21 cellular contexts compared by ENCODE assay signal in the genomic region with DNA sequence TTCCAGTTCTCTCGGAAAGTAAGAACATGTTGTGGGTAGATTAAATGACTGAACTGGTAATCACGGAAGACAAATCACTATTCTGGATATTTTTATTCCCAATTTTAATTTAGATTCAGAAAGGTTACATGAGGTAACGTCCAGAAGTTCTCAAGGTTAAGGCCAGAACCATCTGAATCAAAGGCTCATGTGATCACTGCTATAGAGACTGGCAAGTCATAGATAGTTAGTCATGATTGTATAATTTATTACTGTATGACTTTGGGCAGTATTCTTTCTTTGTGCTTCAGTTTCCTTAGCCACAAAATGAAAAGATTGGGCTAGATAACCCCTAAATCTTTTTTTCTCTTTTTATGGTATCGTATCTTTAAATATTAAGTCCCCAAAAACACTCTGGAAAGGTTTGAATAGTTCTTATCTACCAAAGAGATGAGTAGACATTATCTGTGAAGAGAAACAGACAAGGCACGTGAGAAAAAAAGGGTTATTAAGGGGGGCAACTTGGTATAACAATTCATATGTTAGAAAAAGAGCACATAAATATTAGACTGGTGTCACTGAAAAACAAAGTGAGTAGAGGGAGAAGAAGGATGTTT.
DNase-seq lines count a peak whose midpoint lies in the region; ATAC-seq lines count a peak whose summit lies in the region.
"Had no signal": no experiment of that assay in that cellular context is flagged by ENCODE, and none has a peak within 500 bp of the region (broad histone marks: within the 10 kb centered on the region; RNA-seq: fewer than 3 reads in every experiment).

No MANE protein-coding gene starts in this region.

- no peak overlapping the region for H3K4me3 ChIP-seq in ACC112 (ENCODE audit: low read depth, low read length)
- H3K4me3 ChIP-seq in mesenchymal stem cell (ENCODE audit: insufficient read depth in 1 of 2, low read depth in 1 of 2, low read length in 2 of 2) = no peak overlapping the region
- H3K4me3 ChIP-seq: cardiac muscle cell, esophagus muscularis mucosa, neural progenitor cell had no signal

- no peak overlapping the region for H3K4ac ChIP-seq in mesenchymal stem cell (ENCODE audit: low read depth in 1 of 2, low read length in 2 of 2)

- H3K4me3 Mint-ChIP-seq in activated naive CD8-positive, alpha-beta T cell treated with anti-CD3 and anti-CD28 coated beads, Interleukin-2, amount 50 U/mL, for 24 hours = no peak overlapping the region
- H3K4me3 Mint-ChIP-seq in stimulated activated effector memory CD8-positive, alpha-beta T cell treated with anti-CD3 and anti-CD28 coated beads, Interleukin-12 subunit alpha, Interleukin-12 subunit beta, amount 100 ng/mL, for 72 hours = no peak overlapping the region
- H3K4me3 Mint-ChIP-seq: B cell; neural progenitor cell; T-helper 2 cell treated with Interferon-gamma antibody and Interleukin-4, amounts not matched to agents 5 μg/mL and 100 μg/mL, for 36 hours had no signal

- no peak overlapping the region for H2BK15ac ChIP-seq in mesenchymal stem cell (ENCODE audit: low read depth, poor library complexity, severe bottlenecking)

- H3K9me3 ChIP-seq in mesenchymal stem cell (ENCODE audit: control insufficient read depth, low read length) = no peaks in the 10 kb centered on the region
- H3K9me3 ChIP-seq: esophagus muscularis mucosa had no signal

- WGBS in mesenchymal stem cell = 53% methylated on average over 2 of the region's 5 CpGs

- H3K27ac ChIP-seq in ACC112 (ENCODE audit: low read depth, low read length) (peak overlapping the region; percentile 99), mesenchymal stem cell (ENCODE audit: low read length, poor library complexity, severe bottlenecking) (peak overlapping the region; percentile 31)
- H3K27ac ChIP-seq: cardiac muscle cell, esophagus muscularis mucosa, neural progenitor cell had no signal

- ATAC-seq in activated naive CD8-positive, alpha-beta T cell treated with anti-CD3 and anti-CD28 coated beads, Interleukin-2, amount 50 U/mL, for 24 hours = no peak
- no peak for ATAC-seq in stimulated activated effector memory CD8-positive, alpha-beta T cell treated with anti-CD3 and anti-CD28 coated beads, Interleukin-12 subunit alpha, Interleukin-12 subunit beta, amount 100 ng/mL, for 72 hours

- peak; percentile 64 for DNase-seq in HCEC 1CT
- DNase-seq in activated naive CD8-positive, alpha-beta T cell treated with anti-CD3 and anti-CD28 coated beads, Interleukin-2, amount 50 U/mL, for 24 hours = no peak
- DNase-seq in mesenchymal stem cell = peak; percentile 60
- DNase-seq in C1 segment of cervical spinal cord (lab: John Stamatoyannopoulos, UW) = no peak
- no peak for DNase-seq in nucleus accumbens (lab: John Stamatoyannopoulos, UW)
- no peak for DNase-seq in stimulated activated effector memory CD8-positive, alpha-beta T cell treated with anti-CD3 and anti-CD28 coated beads, Interleukin-12 subunit alpha, Interleukin-12 subunit beta, amount 100 ng/mL, for 72 hours (ENCODE audit: low spot score in 2 of 2)
- DNase-seq: activated CD4-positive, CD25-positive, alpha-beta regulatory T cell treated with anti-CD3 and anti-CD28 coated beads, Interleukin-2, amount 50 U/mL, for 72 hours; activated CD8-positive, alpha-beta memory T cell treated with anti-CD3 and anti-CD28 coated beads, Interleukin-2, amount 50 U/mL, for 4 hours; activated naive CD4-positive, alpha-beta T cell treated with anti-CD3 and anti-CD28 coated beads, Interleukin-2, amount 50 U/mL, for 16 hours; DMS153; kidney glomerular epithelial cell; mesendoderm; NCI-H2029; NCI-H446 treated with DMSO at 0.1 percent for 48 hours; SHP77 had no signal

- H3K18ac ChIP-seq in mesenchymal stem cell (ENCODE audit: low read depth in 1 of 2, low read length in 2 of 2) = no peak overlapping the region

- H3K36me3 ChIP-seq in ACC112 (ENCODE audit: insufficient read depth, low read length) (peaks cover 21% of the 10 kb centered on the region), mesenchymal stem cell (ENCODE audit: control insufficient read depth in 1 of 2, insufficient read depth in 2 of 2, low read depth in 1 of 2, low read length in 2 of 2) (peaks cover 0 to 12% of the 10 kb centered on the region in 2 experiments)
- H3K36me3 ChIP-seq: cardiac muscle cell, esophagus muscularis mucosa, neural progenitor cell had no signal

- H3K4me2 ChIP-seq in mesenchymal stem cell (ENCODE audit: low read length, poor library complexity, severe bottlenecking) = no peak overlapping the region
- H3K4me2 ChIP-seq: neural progenitor cell had no signal

- H3K36me3 Mint-ChIP-seq in activated naive CD8-positive, alpha-beta T cell treated with anti-CD3 and anti-CD28 coated beads, Interleukin-2, amount 50 U/mL, for 24 hours (ENCODE audit: low read depth) = peaks cover 23% of the 10 kb centered on the region
- no peaks in the 10 kb centered on the region for H3K36me3 Mint-ChIP-seq in stimulated activated effector memory CD8-positive, alpha-beta T cell treated with anti-CD3 and anti-CD28 coated beads, Interleukin-12 subunit alpha, Interleukin-12 subunit beta, amount 100 ng/mL, for 72 hours

- H2AK5ac ChIP-seq in mesenchymal stem cell (ENCODE audit: low read length, severe bottlenecking) = no peak overlapping the region

- H3K27me3 ChIP-seq in ACC112 (ENCODE audit: insufficient read depth, low read length) = no peaks in the 10 kb centered on the region
- no peaks in the 10 kb centered on the region for H3K27me3 ChIP-seq in mesenchymal stem cell (ENCODE audit: control insufficient read depth in 1 of 2, insufficient read depth in 1 of 2, low read length in 2 of 2)
- H3K27me3 ChIP-seq: cardiac muscle cell, esophagus muscularis mucosa, neural progenitor cell had no signal

- peaks cover 35% of the 10 kb centered on the region for H3K4me1 ChIP-seq in ACC112 (ENCODE audit: control insufficient read depth, insufficient read depth, low read length, unreplicated experiment)
- peaks cover 3% of the 10 kb centered on the region for H3K4me1 ChIP-seq in mesenchymal stem cell (ENCODE audit: control insufficient read depth, insufficient read depth, low read depth, low read length)
- H3K4me1 ChIP-seq: neural progenitor cell had no signal

- no peak overlapping the region for H3K14ac ChIP-seq in mesenchymal stem cell (ENCODE audit: low read length in 2 of 2)

- no peak overlapping the region for H2BK5ac ChIP-seq in mesenchymal stem cell (ENCODE audit: low read depth, low read length, poor library complexity, severe bottlenecking)

- H2AFZ ChIP-seq in ACC112 (ENCODE audit: low read length, unreplicated experiment) (no peak overlapping the region), mesenchymal stem cell (ENCODE audit: low read depth, low read length) (no peak overlapping the region)
- H2AFZ ChIP-seq: neural progenitor cell had no signal

- H3K27me3 Mint-ChIP-seq in activated naive CD8-positive, alpha-beta T cell treated with anti-CD3 and anti-CD28 coated beads, Interleukin-2, amount 50 U/mL, for 24 hours = peaks cover 3% of the 10 kb centered on the region
- H3K27me3 Mint-ChIP-seq: B cell had no signal

- peaks cover 7% of the 10 kb centered on the region for H3K79me1 ChIP-seq in mesenchymal stem cell (replicated peaks; ENCODE audit: low read length, poor library complexity, severe bottlenecking)

- H3K9ac ChIP-seq in mesenchymal stem cell (ENCODE audit: low read length) = peak overlapping the region; percentile 7
- H3K9ac ChIP-seq: neural progenitor cell had no signal

- peaks cover 7% of the 10 kb centered on the region for H3K9me3 Mint-ChIP-seq in activated naive CD8-positive, alpha-beta T cell treated with anti-CD3 and anti-CD28 coated beads, Interleukin-2, amount 50 U/mL, for 24 hours
- no peaks in the 10 kb centered on the region for H3K9me3 Mint-ChIP-seq in stimulated activated effector memory CD8-positive, alpha-beta T cell treated with anti-CD3 and anti-CD28 coated beads, Interleukin-12 subunit alpha, Interleukin-12 subunit beta, amount 100 ng/mL, for 72 hours
- H3K9me3 Mint-ChIP-seq: neural progenitor cell; T-helper 2 cell treated with Interferon-gamma antibody and Interleukin-4, amounts not matched to agents 5 μg/mL and 100 μg/mL, for 36 hours had no signal

- no peak overlapping the region for H3K23ac ChIP-seq in mesenchymal stem cell (ENCODE audit: low read length in 2 of 2)

- H3K79me2 ChIP-seq in ACC112 (ENCODE audit: control insufficient read depth, insufficient read depth, low read length, unreplicated experiment) = peaks cover 29% of the 10 kb centered on the region

- no peak overlapping the region for H4K91ac ChIP-seq in mesenchymal stem cell (ENCODE audit: low read length)

- H3K27ac Mint-ChIP-seq in activated naive CD8-positive, alpha-beta T cell treated with anti-CD3 and anti-CD28 coated beads, Interleukin-2, amount 50 U/mL, for 24 hours = peak overlapping the region; percentile 52
- no peak overlapping the region for H3K27ac Mint-ChIP-seq in stimulated activated effector memory CD8-positive, alpha-beta T cell treated with anti-CD3 and anti-CD28 coated beads, Interleukin-12 subunit alpha, Interleukin-12 subunit beta, amount 100 ng/mL, for 72 hours
- H3K27ac Mint-ChIP-seq: B cell; neural progenitor cell; T-helper 2 cell treated with Interferon-gamma antibody and Interleukin-4, amounts not matched to agents 5 μg/mL and 100 μg/mL, for 36 hours had no signal

- H4K8ac ChIP-seq in mesenchymal stem cell (ENCODE audit: low read length) = no peak overlapping the region

- no peak overlapping the region for H2BK12ac ChIP-seq in mesenchymal stem cell (ENCODE audit: low read length in 2 of 2)

- H3K4me1 Mint-ChIP-seq in activated naive CD8-positive, alpha-beta T cell treated with anti-CD3 and anti-CD28 coated beads, Interleukin-2, amount 50 U/mL, for 24 hours = peaks cover 45% of the 10 kb centered on the region
- no peaks in the 10 kb centered on the region for H3K4me1 Mint-ChIP-seq in stimulated activated effector memory CD8-positive, alpha-beta T cell treated with anti-CD3 and anti-CD28 coated beads, Interleukin-12 subunit alpha, Interleukin-12 subunit beta, amount 100 ng/mL, for 72 hours

- H2BK120ac ChIP-seq in mesenchymal stem cell (ENCODE audit: low read depth, low read length) = no peak overlapping the region

Comparison
In these comparisons a context has a peak if more than half of its experiments do, and no peak if none do; other contexts are left out.
1. DNase-seq: peak in HCEC 1CT (single experiment) and mesenchymal stem cell (single experiment); none in activated naive CD8-positive, alpha-beta T cell treated with anti-CD3 and anti-CD28 coated beads, Interleukin-2, amount 50 U/mL, for 24 hours (single experiment), C1 segment of cervical spinal cord (0 of 14), nucleus accumbens (0 of 56) and stimulated activated effector memory CD8-positive, alpha-beta T cell treated with anti-CD3 and anti-CD28 coated beads, Interleukin-12 subunit alpha, Interleukin-12 subunit beta, amount 100 ng/mL, for 72 hours (0 of 2).